Comparison of ENCODE assay signal across 28 cellular contexts in genomic region chr13:85412448-85412847, GRCh38.
"Had no signal": no experiment of that assay in that cellular context is flagged by ENCODE, and none has a peak within 500 bp of the region (broad histone marks: within the 10 kb centered on the region; RNA-seq: fewer than 3 reads in every experiment).

No MANE protein-coding gene starts in this region.

- DNase-seq: nephron progenitor cell; occipital lobe; ovary; posterior cingulate gyrus; psoas muscle; right cardiac atrium; right lobe of liver; sigmoid colon; small intestine; stimulated activated CD4-positive, alpha-beta T cell treated with anti-CD3 and anti-CD28 coated beads, Interleukin-15, amount 100 ng/mL, for 24 hours; stimulated activated CD4-positive, alpha-beta T cell treated with anti-CD3 and anti-CD28 coated beads, Interleukin-2, amount 100 ng/mL, for 24 hours; stimulated activated CD4-positive, alpha-beta T cell treated with anti-CD3 and anti-CD28 coated beads, Interleukin-2, amount 100 ng/mL, for 48 hours; stimulated activated CD4-positive, alpha-beta T cell treated with anti-CD3 and anti-CD28 coated beads, Interleukin-4, amount 100 ng/mL, for 24 hours; stimulated activated naive B cell treated with anti-CD40 and anti-IgM and Interleukin-4, amounts not matched to agents 10 μg/mL and 1 μg/mL and 100 μg/mL, for 72 hours; stimulated activated naive CD4-positive, alpha-beta T cell treated with Interleukin-2 at 50 U/mL for 16 hours; stomach; thyroid gland; trophoblast cell; upper lobe of left lung had no signal

- H3K4me1 ChIP-seq: neural progenitor cell, parathyroid adenoma, psoas muscle, right lobe of liver, stomach, thyroid gland, tibial nerve, upper lobe of left lung, vagina had no signal

- H3K36me3 Mint-ChIP-seq: natural killer cell treated with Interleukin-12 subunit alpha and Interleukin-12 subunit beta and Interleukin-15 and Interleukin-18, amount 100 ng/mL, for 72 hours; neural progenitor cell; stimulated activated effector memory CD8-positive, alpha-beta T cell treated with anti-CD3 and anti-CD28 coated beads, Interleukin-12 subunit alpha, Interleukin-12 subunit beta, amount 100 ng/mL, for 72 hours; stimulated activated naive B cell treated with anti-CD40 and anti-IgM and Interleukin-4, amounts not matched to agents 10 μg/mL and 1 μg/mL and 100 μg/mL, for 72 hours had no signal

- ATAC-seq: natural killer cell treated with Interleukin-12 subunit alpha and Interleukin-12 subunit beta and Interleukin-15 and Interleukin-18, amount 100 ng/mL, for 72 hours; psoas muscle; right cardiac atrium; right lobe of liver; stimulated activated effector memory CD8-positive, alpha-beta T cell treated with anti-CD3 and anti-CD28 coated beads, Interleukin-12 subunit alpha, Interleukin-12 subunit beta, amount 100 ng/mL, for 72 hours; stimulated activated naive B cell treated with anti-CD40 and anti-IgM and Interleukin-4, amounts not matched to agents 10 μg/mL and 1 μg/mL and 100 μg/mL, for 72 hours had no signal

- H3K27ac ChIP-seq: neural progenitor cell, ovary, parathyroid adenoma, psoas muscle, right lobe of liver, sigmoid colon, stomach, thoracic aorta, thyroid gland, tibial nerve, upper lobe of left lung, vagina had no signal

- H3K4me3 ChIP-seq: neural progenitor cell, ovary, psoas muscle, right lobe of liver, sigmoid colon, stomach, thoracic aorta, thyroid gland, tibial nerve, upper lobe of left lung, vagina had no signal

- H3K79me2 ChIP-seq: parathyroid adenoma had no signal

- H3K27me3 ChIP-seq: neural progenitor cell, ovary, right lobe of liver, sigmoid colon, stomach, thyroid gland, tibial nerve, upper lobe of left lung, vagina had no signal

- H2AFZ ChIP-seq: neural progenitor cell, parathyroid adenoma had no signal

- H3K4me2 ChIP-seq: neural progenitor cell had no signal

- H3K9me3 ChIP-seq: ovary, psoas muscle, right lobe of liver, sigmoid colon, stomach, thoracic aorta, thyroid gland, tibial nerve, upper lobe of left lung, vagina had no signal

- H3K9me3 Mint-ChIP-seq: nephron progenitor cell; neural progenitor cell; stimulated activated effector memory CD8-positive, alpha-beta T cell treated with anti-CD3 and anti-CD28 coated beads, Interleukin-12 subunit alpha, Interleukin-12 subunit beta, amount 100 ng/mL, for 72 hours; stimulated activated naive CD8-positive, alpha-beta T cell treated with anti-CD3 and anti-CD28 coated beads, Interleukin-15, Interleukin-2, amounts not matched to agents 100 ng/mL and 50 ng/mL, for 24 hours had no signal

- H3K9ac ChIP-seq: neural progenitor cell, parathyroid adenoma had no signal

- H3K27me3 Mint-ChIP-seq: natural killer cell treated with Interleukin-12 subunit alpha and Interleukin-12 subunit beta and Interleukin-15 and Interleukin-18, amount 100 ng/mL, for 72 hours; progenitor cell of endocrine pancreas; stimulated activated naive B cell treated with anti-CD40 and anti-IgM and Interleukin-4, amounts not matched to agents 10 μg/mL and 1 μg/mL and 100 μg/mL, for 72 hours; stimulated activated naive CD8-positive, alpha-beta T cell treated with anti-CD3 and anti-CD28 coated beads, Interleukin-15, Interleukin-2, amounts not matched to agents 100 ng/mL and 50 ng/mL, for 24 hours had no signal

- H3K4me3 Mint-ChIP-seq: natural killer cell treated with Interleukin-12 subunit alpha and Interleukin-12 subunit beta and Interleukin-15 and Interleukin-18, amount 100 ng/mL, for 72 hours; nephron progenitor cell; neural progenitor cell; stimulated activated effector memory CD8-positive, alpha-beta T cell treated with anti-CD3 and anti-CD28 coated beads, Interleukin-12 subunit alpha, Interleukin-12 subunit beta, amount 100 ng/mL, for 72 hours; stimulated activated naive B cell treated with anti-CD40 and anti-IgM and Interleukin-4, amounts not matched to agents 10 μg/mL and 1 μg/mL and 100 μg/mL, for 72 hours; stimulated activated naive CD8-positive, alpha-beta T cell treated with anti-CD3 and anti-CD28 coated beads, Interleukin-15, Interleukin-2, amounts not matched to agents 100 ng/mL and 50 ng/mL, for 24 hours had no signal

- H3K36me3 ChIP-seq: neural progenitor cell, ovary, right lobe of liver, sigmoid colon, stomach, thoracic aorta, thyroid gland, tibial nerve, upper lobe of left lung, vagina had no signal

- H3K4me1 Mint-ChIP-seq: nephron progenitor cell; neural progenitor cell; stimulated activated effector memory CD8-positive, alpha-beta T cell treated with anti-CD3 and anti-CD28 coated beads, Interleukin-12 subunit alpha, Interleukin-12 subunit beta, amount 100 ng/mL, for 72 hours; stimulated activated naive B cell treated with anti-CD40 and anti-IgM and Interleukin-4, amounts not matched to agents 10 μg/mL and 1 μg/mL and 100 μg/mL, for 72 hours had no signal

- H3K27ac Mint-ChIP-seq: natural killer cell treated with Interleukin-12 subunit alpha and Interleukin-12 subunit beta and Interleukin-15 and Interleukin-18, amount 100 ng/mL, for 72 hours; nephron progenitor cell; neural progenitor cell; progenitor cell of endocrine pancreas; stimulated activated effector memory CD8-positive, alpha-beta T cell treated with anti-CD3 and anti-CD28 coated beads, Interleukin-12 subunit alpha, Interleukin-12 subunit beta, amount 100 ng/mL, for 72 hours; stimulated activated naive B cell treated with anti-CD40 and anti-IgM and Interleukin-4, amounts not matched to agents 10 μg/mL and 1 μg/mL and 100 μg/mL, for 72 hours; stimulated activated naive CD8-positive, alpha-beta T cell treated with anti-CD3 and anti-CD28 coated beads, Interleukin-15, Interleukin-2, amounts not matched to agents 100 ng/mL and 50 ng/mL, for 24 hours had no signal
